ENCODE assay signal across 8 cellular contexts in the genomic region with DNA sequence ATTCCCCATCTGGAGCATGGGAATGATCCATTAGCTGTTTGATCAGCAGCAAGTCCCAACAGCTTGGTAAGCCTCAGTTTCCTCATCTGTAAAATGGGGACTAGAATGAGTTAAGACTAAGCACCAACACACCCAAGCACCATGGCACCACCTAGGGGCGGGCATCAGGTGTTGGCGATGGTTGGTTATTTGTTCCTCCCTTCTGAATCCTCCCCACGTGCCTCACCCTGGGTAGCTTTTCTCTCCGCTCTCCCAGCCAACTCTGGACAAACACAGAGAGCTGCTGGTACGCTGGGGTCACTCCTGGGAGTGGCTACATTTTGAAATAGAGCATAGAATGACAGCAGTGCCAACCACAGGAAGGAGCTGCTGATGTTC. TPM values are rescaled to one million over a fixed set of nuclear protein-coding genes. Genes with fewer than 3 reads are reported as not detected.
DNase-seq lines count a peak whose midpoint lies in the region; ATAC-seq, FAIRE-seq and TF ChIP-seq lines count a peak whose summit lies in the region.

No MANE protein-coding gene starts in this region.

- no peaks in the 10 kb centered on the region for H3K36me3 ChIP-seq in kidney (ENCODE audit: control insufficient read depth in 1 of 2, insufficient read depth in 2 of 2, low read length in 2 of 2)

- ATAC-seq in GM18868 (IDR thresholded peaks at IDR 0.05; ENCODE audit: unreplicated experiment), result no peak
- ATAC-seq in GM18502 (IDR thresholded peaks at IDR 0.05; ENCODE audit: poor library complexity, unreplicated experiment), result no peak

- in situ Hi-C loops in ACHN (cut with HindIII; ENCODE audit: low pct_ligation_motif_present, low pct_unique_long_range_greater_than_20kb, low sequenced_read_pairs), result no loop called here

- H3K27ac ChIP-seq in kidney (ENCODE audit: low read depth in 2 of 2, low read length in 2 of 2), result no peak overlapping the region

- TF ChIP-seq CTCF in GM12874 (IDR thresholded peaks at IDR 0.05; ENCODE audit: insufficient read depth, low read depth, low read length) (peak; percentile 80), kidney (IDR thresholded peaks at IDR 0.05; ENCODE audit: borderline replicate concordance, extremely low read depth, insufficient read depth) (peak; percentile 28)

- peak overlapping the region in 1 of 2 donors; percentile 26 for H3K9ac ChIP-seq in kidney (ENCODE audit: low read length in 2 of 2)

- no peaks in the 10 kb centered on the region for H3K4me1 ChIP-seq in kidney (ENCODE audit: control insufficient read depth in 1 of 2, insufficient read depth in 1 of 2, low read depth in 1 of 2, low read length in 2 of 2)

- no peak for FAIRE-seq in kidney (lab: Jason Lieb, UNC)

- H3K4me3 ChIP-seq in kidney (ENCODE audit: low read length in 2 of 2), result no peak overlapping the region

- DNase-seq in ACHN (peak; percentile 59), T-helper 2 cell (peak in 3 of 5 experiments; percentile 16 to 74 (median 27)), kidney (peak; percentile 44), AG08395 (ENCODE audit: low spot score) (no peak), DMS79 (lab: John Stamatoyannopoulos, UW) (no peak)

- no peaks in the 10 kb centered on the region for H3K9me3 ChIP-seq in kidney (ENCODE audit: control insufficient read depth in 1 of 2, low read length in 2 of 2)

- intact Hi-C loops in kidney (cut with DNase I), result no loop called here

RNA-seq across cellular contexts. Expression of gene ITPR3, which starts 13.3 kb away (rescaled TPM):
- 86.3 TPM for total RNA-seq in kidney
- polyA plus RNA-seq in kidney (ENCODE audit: insufficient read depth, low read depth, low replicate concordance), result 4.2 TPM

RNA-seq across cellular contexts. Expression of gene BAK1, which starts 27.7 kb away (rescaled TPM):
- 22.3 TPM for total RNA-seq in kidney
- 26.7 TPM for polyA plus RNA-seq in kidney (ENCODE audit: insufficient read depth, low read depth, low replicate concordance)

Comparison
In these comparisons a context has a peak if more than half of its experiments do, and no peak if none do; other contexts are left out.
1. DNase-seq: peak in ACHN (single experiment), T-helper 2 cell (3 of 5) and kidney (single experiment); none in AG08395 (single experiment) and DMS79 (single experiment).